Comparison of ENCODE assay signal across 8 cellular contexts in genomic region chr16:1152651-1153259, GRCh38. TPM values are rescaled to one million over a fixed set of nuclear protein-coding genes. Genes with fewer than 3 reads are reported as not detected.
DNase-seq lines count a peak whose midpoint lies in the region; ATAC-seq and TF ChIP-seq lines count a peak whose summit lies in the region.

Gene CACNA1H, plus strand, starts transcription at chr16:1153106. Its CDS starts 632 bp downstream, at chr16:1153738.

- H3K27ac Mint-ChIP-seq in CD8-positive, alpha-beta T cell: no peak within 1 kb of the TSS
- no peak within 1 kb of the TSS for H3K27ac Mint-ChIP-seq in T-helper 2 cell treated with Interferon-gamma antibody and Interleukin-4, amounts not matched to agents 5 μg/mL and 100 μg/mL, for 36 hours
- H3K27ac Mint-ChIP-seq in mesothelial cell of epicardium: no peak within 1 kb of the TSS

- H3K9me3 ChIP-seq in CD8-positive, alpha-beta T cell (ENCODE audit: low read length): no peaks in the 10 kb centered on the region

- H3K27me3 ChIP-seq in CD8-positive, alpha-beta T cell (ENCODE audit: insufficient read depth, low read length): peaks cover 12% of the 10 kb centered on the region

- H3K36me3 ChIP-seq in CD8-positive, alpha-beta T cell (ENCODE audit: insufficient read depth, low read length): no peaks in the 10 kb centered on the region

- POLR2A ChIA-PET in CD8-positive, alpha-beta T cell (lab: Charles Lee): no interaction called here

- H3K4me3 ChIP-seq in CD8-positive, alpha-beta T cell (ENCODE audit: low read depth, low read length): peak within 1 kb of the TSS; percentile 37
- peak within 1 kb of the TSS; percentile 17 for H3K4me3 ChIP-seq in astrocyte of the spinal cord (ENCODE audit: low read depth, low read length)

- H3K4me1 Mint-ChIP-seq in CD8-positive, alpha-beta T cell (ENCODE audit: low read depth): peaks cover 2% of the 10 kb centered on the region
- no peaks in the 10 kb centered on the region for H3K4me1 Mint-ChIP-seq in T-helper 2 cell treated with Interferon-gamma antibody and Interleukin-4, amounts not matched to agents 5 μg/mL and 100 μg/mL, for 36 hours (ENCODE audit: low read depth)
- H3K4me1 Mint-ChIP-seq in mesothelial cell of epicardium: peaks cover 17% of the 10 kb centered on the region

- peak; percentile 77 for ATAC-seq in CD8-positive, alpha-beta T cell
- ATAC-seq in HG03565 (IDR thresholded peaks at IDR 0.05; ENCODE audit: unreplicated experiment): no peak

- DNase-seq in CD8-positive, alpha-beta T cell: peak; percentile 27 to 73 (median 55)
- DNase-seq in T-helper 2 cell treated with Interferon-gamma antibody and Interleukin-4, amounts not matched to agents 5 μg/mL and 100 μg/mL, for 36 hours (ENCODE audit: low spot score): peak; percentile 29
- DNase-seq in astrocyte of the spinal cord (ENCODE audit: low read depth, low spot score): no peak
- peak; percentile 43 to 73 for DNase-seq in mesothelial cell of epicardium (ENCODE audit: low spot score in 2 of 2, unreplicated experiment in 2 of 2)
- peak; percentile 21 to 37 for DNase-seq in stimulated activated CD8-positive, alpha-beta memory T cell treated with anti-CD3 and anti-CD28 coated beads, Interleukin-4, amount 100 ng/mL, for 4 hours (ENCODE audit: low read depth in 2 of 2, low spot score in 1 of 2)
- no peak for DNase-seq in NCI-H510A treated with DMSO at 0.1 percent for 48 hours (lab: John Stamatoyannopoulos, UW)
- DNase-seq in MV-4-11 (lab: John Stamatoyannopoulos, UW): no peak

- H3K9me3 Mint-ChIP-seq in CD8-positive, alpha-beta T cell: no peaks in the 10 kb centered on the region
- no peaks in the 10 kb centered on the region for H3K9me3 Mint-ChIP-seq in T-helper 2 cell treated with Interferon-gamma antibody and Interleukin-4, amounts not matched to agents 5 μg/mL and 100 μg/mL, for 36 hours
- no peaks in the 10 kb centered on the region for H3K9me3 Mint-ChIP-seq in mesothelial cell of epicardium

- in situ Hi-C loops in astrocyte of the spinal cord (cut with HindIII; ENCODE audit: low sequenced_read_pairs): no loop called here

- no peak within 1 kb of the TSS for H3K27ac ChIP-seq in CD8-positive, alpha-beta T cell (ENCODE audit: low read depth, low read length)

- CTCF ChIA-PET in CD8-positive, alpha-beta T cell (lab: Charles Lee): no interaction called here

- intact Hi-C loops in CD8-positive, alpha-beta T cell (cut with DNase I, micrococcal nuclease): loop anchor here (2.0 to 10.0 kb wide), 2 partner anchors 182 to 262 kb away; partner anchors contain the start of genes LMF1 (in 1 of the 2) and UNKL (in 1 of the 2)

- H3K4me1 ChIP-seq in CD8-positive, alpha-beta T cell (ENCODE audit: insufficient read depth, low read length): peaks cover 11% of the 10 kb centered on the region

- peak within 1 kb of the TSS; percentile 72 for H3K4me3 Mint-ChIP-seq in CD8-positive, alpha-beta T cell
- H3K4me3 Mint-ChIP-seq in T-helper 2 cell treated with Interferon-gamma antibody and Interleukin-4, amounts not matched to agents 5 μg/mL and 100 μg/mL, for 36 hours: peak within 1 kb of the TSS; percentile 48
- peak within 1 kb of the TSS; percentile 64 for H3K4me3 Mint-ChIP-seq in mesothelial cell of epicardium

- peak; percentile 44 for TF ChIP-seq CTCF in CD8-positive, alpha-beta T cell (IDR thresholded peaks at IDR 0.05)
- TF ChIP-seq CTCF in astrocyte of the spinal cord (IDR thresholded peaks at IDR 0.05; ENCODE audit: low read depth, low read length): peak; percentile 25
- peak; percentile 26 for TF ChIP-seq CTCF in mesothelial cell of epicardium (IDR thresholded peaks at IDR 0.05; ENCODE audit: unreplicated experiment)

- H3K27me3 Mint-ChIP-seq in CD8-positive, alpha-beta T cell (ENCODE audit: low read depth): peaks cover 10% of the 10 kb centered on the region
- peaks cover 16% of the 10 kb centered on the region for H3K27me3 Mint-ChIP-seq in T-helper 2 cell treated with Interferon-gamma antibody and Interleukin-4, amounts not matched to agents 5 μg/mL and 100 μg/mL, for 36 hours (ENCODE audit: low read depth)
- peaks cover 34% of the 10 kb centered on the region for H3K27me3 Mint-ChIP-seq in mesothelial cell of epicardium (ENCODE audit: low read depth)

- no peaks in the 10 kb centered on the region for H3K36me3 Mint-ChIP-seq in CD8-positive, alpha-beta T cell
- no peaks in the 10 kb centered on the region for H3K36me3 Mint-ChIP-seq in T-helper 2 cell treated with Interferon-gamma antibody and Interleukin-4, amounts not matched to agents 5 μg/mL and 100 μg/mL, for 36 hours (ENCODE audit: low read depth)
- no peaks in the 10 kb centered on the region for H3K36me3 Mint-ChIP-seq in mesothelial cell of epicardium

RNA-seq across cellular contexts. Expression of gene CACNA1H, which starts in this region (rescaled TPM):
- total RNA-seq in CD8-positive, alpha-beta T cell: 1 to 10 TPM; 1.5 to 1.9 TPM
- 40.8 to 49.1 TPM (median 41.8 TPM) in 3 replicates for total RNA-seq in mesothelial cell of epicardium

Comparison
In these comparisons a context has a peak if more than half of its experiments do, and no peak if none do; other contexts are left out.
1. RNA of gene CACNA1H (total RNA-seq): 40.8 to 49.1 TPM in mesothelial cell of epicardium; 1.5 to 1.9 TPM in CD8-positive, alpha-beta T cell; every median in the first group is over 10 times any median in the second.
2. DNase-seq: peak in CD8-positive, alpha-beta T cell (7 of 7), T-helper 2 cell treated with Interferon-gamma antibody and Interleukin-4, amounts not matched to agents 5 μg/mL and 100 μg/mL, for 36 hours (single experiment), mesothelial cell of epicardium (2 of 2) and stimulated activated CD8-positive, alpha-beta memory T cell treated with anti-CD3 and anti-CD28 coated beads, Interleukin-4, amount 100 ng/mL, for 4 hours (2 of 2); none in astrocyte of the spinal cord (single experiment), NCI-H510A treated with DMSO at 0.1 percent for 48 hours (single experiment) and MV-4-11 (single experiment).
3. Peak in every context shown above with its lines, with median percentiles within 50 percentile points of each other: H3K4me3 Mint-ChIP-seq and CTCF ChIP-seq.